In the genomic region with DNA sequence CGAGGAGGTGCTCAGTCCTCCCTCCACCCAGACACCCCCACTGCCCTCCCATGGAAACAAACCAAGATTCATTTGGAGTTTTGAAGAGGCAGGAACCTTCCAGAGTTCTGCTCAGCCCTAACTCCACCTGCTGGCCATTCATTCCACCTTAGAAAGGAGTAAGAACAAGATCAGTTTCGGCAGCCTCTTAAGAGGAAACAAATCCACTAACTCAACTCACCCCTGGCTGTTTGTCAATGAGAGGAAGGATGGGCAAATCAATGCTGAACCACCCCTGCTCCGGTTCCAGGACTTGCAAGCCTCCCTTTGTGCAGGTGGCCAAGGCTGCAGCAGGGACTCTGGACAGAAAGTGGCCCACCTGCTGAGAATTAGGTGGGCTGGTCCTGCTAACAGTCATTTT, we compare ENCODE assay signal across 12 cellular contexts. TPM values are rescaled to one million over a fixed set of nuclear protein-coding genes. Genes with fewer than 3 reads are reported as not detected.
DNase-seq lines count a peak whose midpoint lies in the region; ATAC-seq and TF ChIP-seq lines count a peak whose summit lies in the region.
"Had no signal": no experiment of that assay in that cellular context is flagged by ENCODE, and none has a peak within 500 bp of the region (broad histone marks: within the 10 kb centered on the region; RNA-seq: fewer than 3 reads in every experiment).

No MANE protein-coding gene starts in this region.

- TF ChIP-seq CTCF in astrocyte of the spinal cord (IDR thresholded peaks at IDR 0.05; ENCODE audit: low read depth, low read length) (peak; percentile 31), liver (IDR thresholded peaks at IDR 0.05; ENCODE audit: low read depth, low read length, missing input control) (peak; percentile 15)

- no peaks in the 10 kb centered on the region for H3K4me1 ChIP-seq in liver (ENCODE audit: control insufficient read depth in 4 of 4, insufficient read depth in 4 of 4, low read length in 3 of 4)
- H3K4me1 ChIP-seq: gastroesophageal sphincter had no signal

- ATAC-seq in effector memory CD8-positive, alpha-beta T cell (replicated peaks) = no peak
- ATAC-seq: activated T-cell treated with anti-CD3 and anti-CD28 coated beads, Interleukin-2, amount 50 U/mL, for 72 hours; gastroesophageal sphincter had no signal

- no peaks in the 10 kb centered on the region for H3K36me3 Mint-ChIP-seq in effector memory CD8-positive, alpha-beta T cell (ENCODE audit: insufficient read depth)

- in situ Hi-C loops in KBM-7 (cut with MboI; ENCODE audit: low pct_unique_long_range_greater_than_20kb, low sequenced_read_pairs) (no loop called here), astrocyte of the spinal cord (cut with HindIII; ENCODE audit: low sequenced_read_pairs) (no loop called here)

- no peak overlapping the region for H3K27ac ChIP-seq in liver (ENCODE audit: low read depth in 1 of 2, low read length in 2 of 2)
- H3K27ac ChIP-seq: gastroesophageal sphincter had no signal

- peak; percentile 26 to 55 for TF ChIP-seq RAD21 in liver (IDR thresholded peaks at IDR 0.05)

- H3K4me3 Mint-ChIP-seq in effector memory CD8-positive, alpha-beta T cell = no peak overlapping the region
- H3K4me3 Mint-ChIP-seq: activated T-cell treated with anti-CD3 and anti-CD28 coated beads, Interleukin-2, amount 50 U/mL, for 72 hours had no signal

- H3K27me3 Mint-ChIP-seq in effector memory CD8-positive, alpha-beta T cell = peaks cover 62 to 78% of the 10 kb centered on the region in 2 donors

- no peaks in the 10 kb centered on the region for H3K27me3 ChIP-seq in liver (ENCODE audit: control insufficient read depth in 4 of 4, insufficient read depth in 4 of 4, low read length in 3 of 4)

- H3K9me3 ChIP-seq in liver (ENCODE audit: control insufficient read depth in 4 of 4, low read length in 3 of 4) = no peaks in the 10 kb centered on the region
- H3K9me3 ChIP-seq: gastroesophageal sphincter had no signal

- H3K4me3 ChIP-seq in astrocyte of the spinal cord (ENCODE audit: low read depth, low read length) (no peak overlapping the region), liver (ENCODE audit: low read depth in 1 of 3, low read length in 3 of 3) (no peak overlapping the region)
- H3K4me3 ChIP-seq: gastroesophageal sphincter had no signal

- peak; percentile 55 for DNase-seq in DMS79 treated with DMSO at 0.1 percent for 48 hours (lab: John Stamatoyannopoulos, UW)
- DNase-seq in KBM-7 = peak; percentile 16
- DNase-seq in astrocyte of the spinal cord (ENCODE audit: low read depth, low spot score) = no peak
- no peak for DNase-seq in effector memory CD8-positive, alpha-beta T cell
- no peak for DNase-seq in A172 (ENCODE audit: low spot score)
- DNase-seq in activated gamma-delta T cell (lab: John Stamatoyannopoulos, UW) = no peak
- no peak for DNase-seq in NCI-H2171 treated with DMSO at 0.1 percent for 48 hours (lab: John Stamatoyannopoulos, UW)
- DNase-seq: activated T-cell treated with anti-CD3 and anti-CD28 coated beads, Interleukin-2, amount 50 U/mL, for 72 hours; caudate nucleus; NCI-H526 treated with DMSO at 0.1 percent for 48 hours had no signal

- H3K27ac Mint-ChIP-seq in effector memory CD8-positive, alpha-beta T cell = no peak overlapping the region
- H3K27ac Mint-ChIP-seq: activated T-cell treated with anti-CD3 and anti-CD28 coated beads, Interleukin-2, amount 50 U/mL, for 72 hours had no signal

- no peaks in the 10 kb centered on the region for H3K4me1 Mint-ChIP-seq in effector memory CD8-positive, alpha-beta T cell (ENCODE audit: low read depth in 2 of 2)

- H3K9me3 Mint-ChIP-seq in effector memory CD8-positive, alpha-beta T cell = no peaks in the 10 kb centered on the region
- H3K9me3 Mint-ChIP-seq: activated T-cell treated with anti-CD3 and anti-CD28 coated beads, Interleukin-2, amount 50 U/mL, for 72 hours had no signal

- H3K36me3 ChIP-seq in liver (ENCODE audit: control insufficient read depth in 4 of 4, insufficient read depth in 3 of 4, low read depth in 1 of 4, low read length in 3 of 4) = no peaks in the 10 kb centered on the region
- H3K36me3 ChIP-seq: gastroesophageal sphincter had no signal

- 80% methylated on average over 3 of the region's 3 CpGs for WGBS in liver

- H3K9ac ChIP-seq in liver (ENCODE audit: low read depth in 1 of 2, low read length in 2 of 2) = no peak overlapping the region

TF ChIP-seq in liver, 16 proteins besides CTCF, POLR2A, EP300 and RAD21:
- TF ChIP-seq EGR1 (IDR thresholded peaks at IDR 0.05; ENCODE audit: low read depth in 2 of 2) (no peak), GABPA (IDR thresholded peaks at IDR 0.05 in 1 of 2, conservative IDR thresholded peaks at IDR 0.05 in 1 of 2) (no peak), RXRA (IDR thresholded peaks at IDR 0.05) (no peak), SP1 (IDR thresholded peaks at IDR 0.05) (no peak), HNF4G (IDR thresholded peaks at IDR 0.05) (no peak), HNF4A (conservative IDR thresholded peaks at IDR 0.05) (no peak)
- TF ChIP-seq, protein P1, sequence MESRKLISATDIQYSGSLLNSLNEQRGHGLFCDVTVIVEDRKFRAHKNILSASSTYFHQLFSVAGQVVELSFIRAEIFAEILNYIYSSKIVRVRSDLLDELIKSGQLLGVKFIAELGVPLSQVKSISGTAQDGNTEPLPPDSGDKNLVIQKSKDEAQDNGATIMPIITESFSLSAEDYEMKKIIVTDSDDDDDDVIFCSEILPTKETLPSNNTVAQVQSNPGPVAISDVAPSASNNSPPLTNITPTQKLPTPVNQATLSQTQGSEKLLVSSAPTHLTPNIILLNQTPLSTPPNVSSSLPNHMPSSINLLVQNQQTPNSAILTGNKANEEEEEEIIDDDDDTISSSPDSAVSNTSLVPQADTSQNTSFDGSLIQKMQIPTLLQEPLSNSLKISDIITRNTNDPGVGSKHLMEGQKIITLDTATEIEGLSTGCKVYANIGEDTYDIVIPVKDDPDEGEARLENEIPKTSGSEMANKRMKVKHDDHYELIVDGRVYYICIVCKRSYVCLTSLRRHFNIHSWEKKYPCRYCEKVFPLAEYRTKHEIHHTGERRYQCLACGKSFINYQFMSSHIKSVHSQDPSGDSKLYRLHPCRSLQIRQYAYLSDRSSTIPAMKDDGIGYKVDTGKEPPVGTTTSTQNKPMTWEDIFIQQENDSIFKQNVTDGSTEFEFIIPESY (IDR thresholded peaks at IDR 0.05) = no peak
- TF ChIP-seq, protein P2, sequence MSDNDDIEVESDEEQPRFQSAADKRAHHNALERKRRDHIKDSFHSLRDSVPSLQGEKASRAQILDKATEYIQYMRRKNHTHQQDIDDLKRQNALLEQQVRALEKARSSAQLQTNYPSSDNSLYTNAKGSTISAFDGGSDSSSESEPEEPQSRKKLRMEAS (IDR thresholded peaks at IDR 0.05) = no peak

RNA-seq across cellular contexts. Expression of a gene that starts 26.2 kb away (rescaled TPM):
- 1 to 10 TPM; 6.5 to 6.6 TPM for total RNA-seq in liver
- polyA plus RNA-seq in liver = 10 to 100 TPM in 1 of 2 donors, 1 to 10 TPM in 1; 2.2 to 12.3 TPM
- 0.03 TPM in 1 of 2 replicates, not detected in the other for total RNA-seq in A172 (2014; rRNA removed; shearing (Covaris generic))

Comparison
In these comparisons a context has a peak if more than half of its experiments do, and no peak if none do; other contexts are left out.
1. DNase-seq: peak in DMS79 treated with DMSO at 0.1 percent for 48 hours (single experiment) and KBM-7 (single experiment); none in astrocyte of the spinal cord (single experiment), effector memory CD8-positive, alpha-beta T cell (0 of 3), A172 (single experiment), activated gamma-delta T cell (single experiment) and NCI-H2171 treated with DMSO at 0.1 percent for 48 hours (single experiment).